In the genomic region with DNA sequence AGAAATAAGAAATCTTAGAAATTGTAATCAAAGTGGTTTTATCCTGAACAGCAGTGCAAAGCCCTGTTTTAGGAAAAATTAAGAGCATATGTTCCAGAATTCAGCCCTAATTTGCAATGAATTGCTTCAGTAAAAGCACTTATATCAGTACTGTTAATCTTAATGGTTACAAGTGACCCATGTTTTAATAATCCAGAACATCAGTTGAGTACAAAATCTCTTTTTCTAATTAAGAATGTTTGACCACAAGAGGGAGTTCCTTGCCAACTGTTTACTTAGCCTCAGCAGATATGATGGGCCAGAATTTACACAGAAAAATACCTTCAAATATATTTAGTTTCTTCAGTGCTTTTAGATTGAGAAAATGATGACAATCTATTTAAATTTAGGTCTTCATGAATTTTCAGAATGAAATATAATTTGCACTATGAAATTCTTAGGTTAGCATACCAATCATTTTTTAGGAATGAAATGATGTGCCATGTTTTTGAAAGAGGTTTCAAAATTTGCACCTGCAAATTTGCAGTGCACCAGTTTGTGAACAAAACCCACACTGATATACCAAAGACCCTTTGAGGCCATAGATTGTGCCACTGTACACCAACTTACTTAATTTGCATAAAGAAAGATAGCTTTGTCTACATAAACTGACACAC, we compare ENCODE assay signal across 10 cellular contexts.
A peak's percentile ranks its signal among the peaks of the same experiment; 100 is the strongest.
DNase-seq lines count a peak whose midpoint lies in the region; ATAC-seq, FAIRE-seq and TF ChIP-seq lines count a peak whose summit lies in the region.
"Had no signal": no experiment of that assay in that cellular context is flagged by ENCODE, and none has a peak within 500 bp of the region (broad histone marks: within the 10 kb centered on the region; RNA-seq: fewer than 3 reads in every experiment).

No MANE protein-coding gene starts in this region.

- intact Hi-C loops in activated CD4-positive, alpha-beta T cell treated with anti-CD3 and anti-CD28 coated beads for 36 hours (cut with DNase I, micrococcal nuclease) = no loop called here

- no peaks in the 10 kb centered on the region for H3K9me3 Mint-ChIP-seq in endothelial cell (ENCODE audit: unreplicated experiment)
- no peaks in the 10 kb centered on the region for H3K9me3 Mint-ChIP-seq in activated CD4-positive, alpha-beta T cell treated with anti-CD3 and anti-CD28 coated beads for 36 hours (ENCODE audit: low read depth)
- H3K9me3 Mint-ChIP-seq: stimulated activated naive CD8-positive, alpha-beta T cell treated with anti-CD3 and anti-CD28 coated beads, Interleukin-15, Interleukin-2, amounts not matched to agents 100 ng/mL and 50 ng/mL, for 24 hours had no signal

- H3K4me1 ChIP-seq in A549 = peaks cover 14% of the 10 kb centered on the region

- peak; percentile 91 to 94 for TF ChIP-seq RAD21 in A549 (conservative IDR thresholded peaks at IDR 0.05 in 1 of 2, IDR thresholded peaks at IDR 0.05 in 1 of 2)

- H3K9me3 ChIP-seq in A549 = no peaks in the 10 kb centered on the region

- H3K27ac ChIP-seq in A549 = peak overlapping the region in 1 of 2 experiments; percentile 14; a peak in 1 of 6 replicates

- H3K4me3 ChIP-seq in A549 = no peak overlapping the region

- TF ChIP-seq POLR2A in A549 (IDR thresholded peaks at IDR 0.05; ENCODE audit: low read length) = no peak

- CTCF ChIA-PET in A549 (lab: Yijun Ruan, JAX) = interaction anchor here (0.6 to 0.9 kb wide), 2 partner anchors 10 to 190 kb away, joined by 3 to 5 read pairs; no protein-coding TSS in a partner anchor
- CTCF ChIA-PET in activated CD4-positive, alpha-beta T cell treated with anti-CD3 and anti-CD28 coated beads for 36 hours (lab: Charles Lee) = no interaction called here

- H3K36me3 Mint-ChIP-seq in endothelial cell (ENCODE audit: low read depth, unreplicated experiment) = no peaks in the 10 kb centered on the region
- H3K36me3 Mint-ChIP-seq in activated CD4-positive, alpha-beta T cell treated with anti-CD3 and anti-CD28 coated beads for 36 hours (ENCODE audit: low read depth) = no peaks in the 10 kb centered on the region

- no peak for TF ChIP-seq EP300 in A549 (IDR thresholded peaks at IDR 0.05)

- H3K4me3 Mint-ChIP-seq in endothelial cell (ENCODE audit: unreplicated experiment) = no peak overlapping the region
- no peak overlapping the region for H3K4me3 Mint-ChIP-seq in activated CD4-positive, alpha-beta T cell treated with anti-CD3 and anti-CD28 coated beads for 36 hours
- H3K4me3 Mint-ChIP-seq: central memory CD8-positive, alpha-beta T cell; stimulated activated naive CD8-positive, alpha-beta T cell treated with anti-CD3 and anti-CD28 coated beads, Interleukin-15, Interleukin-2, amounts not matched to agents 100 ng/mL and 50 ng/mL, for 24 hours had no signal

- peak; percentile 59 to 78; a peak in 3 of 6 replicates for ATAC-seq in A549
- peak; percentile 53 for ATAC-seq in GM18499 (IDR thresholded peaks at IDR 0.05; ENCODE audit: insufficient read depth, unreplicated experiment)
- no peak for ATAC-seq in GM18861 (IDR thresholded peaks at IDR 0.05; ENCODE audit: unreplicated experiment)
- no peak for ATAC-seq in activated CD4-positive, alpha-beta T cell treated with anti-CD3 and anti-CD28 coated beads for 36 hours
- no peak for ATAC-seq in HG02642 (IDR thresholded peaks at IDR 0.05; ENCODE audit: poor library complexity, unreplicated experiment)

- no peak overlapping the region for H3K27ac Mint-ChIP-seq in endothelial cell (ENCODE audit: unreplicated experiment)
- no peak overlapping the region for H3K27ac Mint-ChIP-seq in activated CD4-positive, alpha-beta T cell treated with anti-CD3 and anti-CD28 coated beads for 36 hours
- H3K27ac Mint-ChIP-seq: stimulated activated naive CD8-positive, alpha-beta T cell treated with anti-CD3 and anti-CD28 coated beads, Interleukin-15, Interleukin-2, amounts not matched to agents 100 ng/mL and 50 ng/mL, for 24 hours had no signal

- peak; percentile 46 for FAIRE-seq in A549 (lab: Jason Lieb, UNC)

- H3K27me3 Mint-ChIP-seq in endothelial cell (ENCODE audit: unreplicated experiment) = no peaks in the 10 kb centered on the region
- no peaks in the 10 kb centered on the region for H3K27me3 Mint-ChIP-seq in activated CD4-positive, alpha-beta T cell treated with anti-CD3 and anti-CD28 coated beads for 36 hours
- H3K27me3 Mint-ChIP-seq: central memory CD8-positive, alpha-beta T cell; stimulated activated naive CD8-positive, alpha-beta T cell treated with anti-CD3 and anti-CD28 coated beads, Interleukin-15, Interleukin-2, amounts not matched to agents 100 ng/mL and 50 ng/mL, for 24 hours had no signal

- H3K4me1 Mint-ChIP-seq in endothelial cell (ENCODE audit: unreplicated experiment) = no peaks in the 10 kb centered on the region
- H3K4me1 Mint-ChIP-seq in activated CD4-positive, alpha-beta T cell treated with anti-CD3 and anti-CD28 coated beads for 36 hours = no peaks in the 10 kb centered on the region
- H3K4me1 Mint-ChIP-seq: central memory CD8-positive, alpha-beta T cell had no signal

- POLR2A ChIA-PET in A549 (lab: Yijun Ruan, JAX) = no interaction called here
- POLR2A ChIA-PET in activated CD4-positive, alpha-beta T cell treated with anti-CD3 and anti-CD28 coated beads for 36 hours (lab: Charles Lee) = no interaction called here

- TF ChIP-seq CTCF in A549 (IDR thresholded peaks at IDR 0.05) (peak; percentile 80), endothelial cell (IDR thresholded peaks at IDR 0.05; ENCODE audit: unreplicated experiment) (peak; percentile 70)

- peak overlapping the region; percentile 25; the same call in 2 of the 3 replicates for H3K4me2 ChIP-seq in A549

- DNase-seq in A549 (ENCODE audit: low read depth in 1 of 2, low spot score in 1 of 2) (peak; percentile 33 to 48), NCI-H446 treated with DMSO at 0.1 percent for 48 hours (lab: John Stamatoyannopoulos, UW) (peak; percentile 33), endothelial cell (ENCODE audit: low spot score) (no peak), renal cortical epithelial cell (ENCODE audit: low read depth) (peak; percentile 56)
- DNase-seq in activated CD4-positive, alpha-beta T cell treated with anti-CD3 and anti-CD28 coated beads for 36 hours = no peak

TF ChIP-seq in A549, 52 proteins besides CTCF, POLR2A, EP300 and RAD21:
- TF ChIP-seq ZNF302 (CRISPR knock-in tag; IDR thresholded peaks at IDR 0.05) (no peak), SMC3 (IDR thresholded peaks at IDR 0.05) (peak; percentile 89)
TF ChIP-seq in A549: peak in this region for 1.

Comparison
In these comparisons a context has a peak if more than half of its experiments do, and no peak if none do; other contexts are left out.
1. ATAC-seq: peak in A549 (2 of 2) and GM18499 (single experiment); none in GM18861 (single experiment), activated CD4-positive, alpha-beta T cell treated with anti-CD3 and anti-CD28 coated beads for 36 hours (single experiment) and HG02642 (single experiment).
2. DNase-seq: peak in A549 (2 of 2), NCI-H446 treated with DMSO at 0.1 percent for 48 hours (single experiment) and renal cortical epithelial cell (single experiment); none in endothelial cell (single experiment) and activated CD4-positive, alpha-beta T cell treated with anti-CD3 and anti-CD28 coated beads for 36 hours (single experiment).